Comparison of ENCODE assay signal across 21 cellular contexts in genomic region chr2:239489481-239489880, GRCh38.
DNase-seq lines count a peak whose midpoint lies in the region; ATAC-seq and TF ChIP-seq lines count a peak whose summit lies in the region.
"Had no signal": no experiment of that assay in that cellular context is flagged by ENCODE, and none has a peak within 500 bp of the region (broad histone marks: within the 10 kb centered on the region; RNA-seq: fewer than 3 reads in every experiment).

No MANE protein-coding gene starts in this region.

- peak overlapping the region; percentile 94 for H3K18ac ChIP-seq in neuronal stem cell (ENCODE audit: low read length)

- no peak for TF ChIP-seq EP300 in SK-N-SH (IDR thresholded peaks at IDR 0.05; ENCODE audit: borderline replicate concordance in 1 of 2, low read depth in 1 of 2, low read length in 1 of 2)

- H2AFZ ChIP-seq in SK-N-SH (ENCODE audit: low read depth) (no peak overlapping the region), neuronal stem cell (ENCODE audit: low read length) (peak overlapping the region; percentile 6)

- H3K4ac ChIP-seq in neuronal stem cell (ENCODE audit: low read length), result peak overlapping the region; percentile 40

- peak overlapping the region in 4 of 5 experiments; percentile 59 to 98 (median 84) for H3K27ac Mint-ChIP-seq in brain
- H3K27ac Mint-ChIP-seq: B cell; CD4-positive, alpha-beta memory T cell; HFFc6 had no signal

- DNase-seq in SK-N-SH (no peak), neuronal stem cell (ENCODE audit: low spot score) (no peak), germinal center (ENCODE audit: low spot score) (no peak)
- DNase-seq: C1 segment of cervical spinal cord; Calu3; CD4-positive, alpha-beta memory T cell; COR-L47; DMS153; EL; GDM1; GOT3; HFFc6 had no signal

- H3K4me1 ChIP-seq in SK-N-SH (ENCODE audit: control insufficient read depth in 1 of 2, insufficient read depth in 2 of 2, low read depth in 1 of 2, low read length in 1 of 2), result peaks cover 0 to 11% of the 10 kb centered on the region in 2 experiments; a peak in 1 of 4 replicates
- H3K4me1 ChIP-seq in BLaER1, result peaks cover 22% of the 10 kb centered on the region
- peaks cover 2 to 14% of the 10 kb centered on the region in 2 donors for H3K4me1 ChIP-seq in neuronal stem cell (ENCODE audit: control insufficient read depth in 2 of 2, insufficient read depth in 1 of 2, low read depth in 1 of 2, low read length in 2 of 2)
- H3K4me1 ChIP-seq: HAP-1 had no signal

- H3K36me3 Mint-ChIP-seq in brain, result no peaks in the 10 kb centered on the region
- H3K36me3 Mint-ChIP-seq: CD4-positive, alpha-beta memory T cell had no signal

- H3K79me1 ChIP-seq in neuronal stem cell (ENCODE audit: low read depth, low read length), result no peaks in the 10 kb centered on the region

- peaks cover 14% of the 10 kb centered on the region for H3K27me3 Mint-ChIP-seq in brain

- H3K4me3 ChIP-seq in SK-N-SH (ENCODE audit: low read depth in 2 of 2, low read length in 1 of 2) (no peak overlapping the region), BLaER1 (no peak overlapping the region), neuronal stem cell (ENCODE audit: low read length in 2 of 2) (no peak overlapping the region)
- H3K4me3 ChIP-seq: GM12878, HAP-1 had no signal

- H3K27ac ChIP-seq in SK-N-SH (ENCODE audit: low read depth in 2 of 2, low read length in 1 of 2), result no peak overlapping the region
- no peak overlapping the region for H3K27ac ChIP-seq in BLaER1
- H3K27ac ChIP-seq in neuronal stem cell (replicated peaks; ENCODE audit: low read length), result no peak overlapping the region
- H3K27ac ChIP-seq: 22Rv1 had no signal

- peaks cover 34% of the 10 kb centered on the region for H3K4me1 Mint-ChIP-seq in brain
- H3K4me1 Mint-ChIP-seq: B cell; CD4-positive, alpha-beta memory T cell had no signal

- peaks cover 0 to 5% (median 0%) of the 10 kb centered on the region in 5 experiments for H3K9me3 Mint-ChIP-seq in brain
- H3K9me3 Mint-ChIP-seq: CD4-positive, alpha-beta memory T cell had no signal

- peak overlapping the region; percentile 76 for H2BK5ac ChIP-seq in neuronal stem cell (ENCODE audit: low read length)

- peak overlapping the region; percentile 15 for H2AK5ac ChIP-seq in neuronal stem cell (ENCODE audit: low read depth, low read length)

- no peaks in the 10 kb centered on the region for H3F3A ChIP-seq in SK-N-SH (replicated peaks; ENCODE audit: insufficient read depth)

- H3K9me2 ChIP-seq in SK-N-SH, result no peaks in the 10 kb centered on the region

- no peak overlapping the region for H3K14ac ChIP-seq in neuronal stem cell (ENCODE audit: low read length)

- H3K79me2 ChIP-seq in SK-N-SH (ENCODE audit: insufficient read depth), result no peaks in the 10 kb centered on the region

- peak overlapping the region; percentile 40 for H2BK15ac ChIP-seq in neuronal stem cell (ENCODE audit: low read length)

- H3K9me3 ChIP-seq in SK-N-SH, result no peaks in the 10 kb centered on the region
- no peaks in the 10 kb centered on the region for H3K9me3 ChIP-seq in BLaER1
- H3K9me3 ChIP-seq in neuronal stem cell (replicated peaks in 1 of 2; ENCODE audit: control insufficient read depth in 2 of 2, insufficient read depth in 1 of 2, low read depth in 1 of 2, low read length in 2 of 2), result no peaks in the 10 kb centered on the region
- H3K9me3 ChIP-seq: HAP-1 had no signal

- no peak overlapping the region for H4K8ac ChIP-seq in neuronal stem cell (ENCODE audit: low read depth, low read length)

- no peaks in the 10 kb centered on the region for H4K20me1 ChIP-seq in SK-N-SH (ENCODE audit: insufficient read depth)
- no peaks in the 10 kb centered on the region for H4K20me1 ChIP-seq in BLaER1

- peak overlapping the region; percentile 87 for H2BK12ac ChIP-seq in neuronal stem cell (ENCODE audit: low read length)

- H4K91ac ChIP-seq in neuronal stem cell (ENCODE audit: low read depth, low read length, poor library complexity), result peak overlapping the region; percentile 68

- H3K27me3 ChIP-seq in SK-N-SH (ENCODE audit: insufficient read depth) (no peaks in the 10 kb centered on the region), BLaER1 (no peaks in the 10 kb centered on the region), neuronal stem cell (ENCODE audit: control insufficient read depth in 3 of 3, insufficient read depth in 3 of 3, low read depth in 1 of 3, low read length in 3 of 3) (peaks cover 0 to 48% (median 0%) of the 10 kb centered on the region in 3 experiments)

- POLR2A ChIA-PET in SK-N-SH (lab: Yijun Ruan, JAX), result no interaction called here

- TF ChIP-seq CTCF in SK-N-SH (IDR thresholded peaks at IDR 0.05), result no peak
- no peak for TF ChIP-seq CTCF in brain (conservative IDR thresholded peaks at IDR 0.05)

- WGBS in SK-N-SH (ENCODE audit: low lambda C conversion rate), result 27% methylated on average over 3 of the region's 3 CpGs
- no CpG with 5 or more reads among the region's 3 CpGs for WGBS in neuronal stem cell (ENCODE audit: extremely low coverage in 2 of 2, insufficient read length in 2 of 2, insufficient replicate concordance in 1 of 2), 2 donors

- CTCF ChIA-PET in SK-N-SH (lab: Yijun Ruan, JAX), result interaction anchor here (0.7 kb wide), 1 partner anchor 34 kb away, joined by 3 read pairs; no protein-coding TSS in a partner anchor

- no peak for TF ChIP-seq RAD21 in SK-N-SH (IDR thresholded peaks at IDR 0.05; ENCODE audit: low read length)

- no peak overlapping the region for H2BK120ac ChIP-seq in neuronal stem cell (ENCODE audit: low read depth, low read length)

- H3K4me2 ChIP-seq in SK-N-SH (no peak overlapping the region), BLaER1 (peak overlapping the region; percentile 53), neuronal stem cell (ENCODE audit: insufficient read depth, low read length, poor library complexity, severe bottlenecking) (no peak overlapping the region)

- no peak overlapping the region for H3K9ac ChIP-seq in SK-N-SH
- no peak overlapping the region for H3K9ac ChIP-seq in BLaER1
- H3K9ac ChIP-seq in neuronal stem cell (ENCODE audit: low read depth, low read length, poor library complexity), result peak overlapping the region; percentile 38

- ATAC-seq in SK-N-SH treated with all-trans-retinoic acid at 6 μM for 48 hours, result no peak
- ATAC-seq in HG02610 (IDR thresholded peaks at IDR 0.05; ENCODE audit: unreplicated experiment), result no peak
- ATAC-seq in GM21619 (IDR thresholded peaks at IDR 0.05; ENCODE audit: unreplicated experiment), result no peak
- ATAC-seq: GM12878 had no signal

- no peak overlapping the region for H3K4me3 Mint-ChIP-seq in brain
- H3K4me3 Mint-ChIP-seq: B cell; CD4-positive, alpha-beta memory T cell; HFFc6 had no signal

- no peak overlapping the region for H3K23ac ChIP-seq in neuronal stem cell (ENCODE audit: low read depth, low read length, poor library complexity)

- H3K36me3 ChIP-seq in SK-N-SH (replicated peaks in 1 of 2; ENCODE audit: control insufficient read depth in 1 of 2, insufficient read depth in 2 of 2, low read length in 1 of 2), result no peaks in the 10 kb centered on the region
- H3K36me3 ChIP-seq in BLaER1, result no peaks in the 10 kb centered on the region
- no peaks in the 10 kb centered on the region for H3K36me3 ChIP-seq in neuronal stem cell (replicated peaks in 1 of 2; ENCODE audit: control insufficient read depth in 2 of 2, insufficient read depth in 2 of 2, low read length in 2 of 2)
- H3K36me3 ChIP-seq: HAP-1 had no signal

TF ChIP-seq in SK-N-SH treated with all-trans-retinoic acid at 6 μM for 48 hours, 23 proteins besides CTCF, POLR2A, EP300 and RAD21:
- TF ChIP-seq SNAI2 (CRISPR knock-in tag; IDR thresholded peaks at IDR 0.05) (no peak), CSRNP3 (CRISPR knock-in tag; IDR thresholded peaks at IDR 0.05) (no peak), OSR1 (CRISPR knock-in tag; IDR thresholded peaks at IDR 0.05) (no peak), ZNF70 (CRISPR knock-in tag; IDR thresholded peaks at IDR 0.05) (0 out of 2 replicates have a peak, but pooled peaks have one; percentile 12), ESRRG (CRISPR knock-in tag; IDR thresholded peaks at IDR 0.05) (no peak)

TF ChIP-seq in SK-N-SH, 30 proteins besides CTCF, POLR2A, EP300 and RAD21 (continues in another document):
- TF ChIP-seq SMC3 (IDR thresholded peaks at IDR 0.05; ENCODE audit: low read depth, low read length) (no peak), TCF12 (IDR thresholded peaks at IDR 0.05) (no peak), ZBTB33 (IDR thresholded peaks at IDR 0.05; ENCODE audit: borderline replicate concordance, low read depth) (no peak), CHD2 (IDR thresholded peaks at IDR 0.05; ENCODE audit: low read length, partially characterized antibody) (no peak), RXRA (IDR thresholded peaks at IDR 0.05; ENCODE audit: borderline replicate concordance, low read depth) (no peak), FOXM1 (IDR thresholded peaks at IDR 0.05; ENCODE audit: low read depth) (no peak), MEF2A (IDR thresholded peaks at IDR 0.05; ENCODE audit: borderline replicate concordance, low read depth) (no peak), GABPA (IDR thresholded peaks at IDR 0.05; ENCODE audit: low read depth) (no peak), YY1 (IDR thresholded peaks at IDR 0.05; ENCODE audit: low read depth) (no peak)
- TF ChIP-seq, protein P1, sequence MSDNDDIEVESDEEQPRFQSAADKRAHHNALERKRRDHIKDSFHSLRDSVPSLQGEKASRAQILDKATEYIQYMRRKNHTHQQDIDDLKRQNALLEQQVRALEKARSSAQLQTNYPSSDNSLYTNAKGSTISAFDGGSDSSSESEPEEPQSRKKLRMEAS (IDR thresholded peaks at IDR 0.05; ENCODE audit: low read depth), result no peak
